8 cellular contexts compared by ENCODE assay signal in the genomic region with DNA sequence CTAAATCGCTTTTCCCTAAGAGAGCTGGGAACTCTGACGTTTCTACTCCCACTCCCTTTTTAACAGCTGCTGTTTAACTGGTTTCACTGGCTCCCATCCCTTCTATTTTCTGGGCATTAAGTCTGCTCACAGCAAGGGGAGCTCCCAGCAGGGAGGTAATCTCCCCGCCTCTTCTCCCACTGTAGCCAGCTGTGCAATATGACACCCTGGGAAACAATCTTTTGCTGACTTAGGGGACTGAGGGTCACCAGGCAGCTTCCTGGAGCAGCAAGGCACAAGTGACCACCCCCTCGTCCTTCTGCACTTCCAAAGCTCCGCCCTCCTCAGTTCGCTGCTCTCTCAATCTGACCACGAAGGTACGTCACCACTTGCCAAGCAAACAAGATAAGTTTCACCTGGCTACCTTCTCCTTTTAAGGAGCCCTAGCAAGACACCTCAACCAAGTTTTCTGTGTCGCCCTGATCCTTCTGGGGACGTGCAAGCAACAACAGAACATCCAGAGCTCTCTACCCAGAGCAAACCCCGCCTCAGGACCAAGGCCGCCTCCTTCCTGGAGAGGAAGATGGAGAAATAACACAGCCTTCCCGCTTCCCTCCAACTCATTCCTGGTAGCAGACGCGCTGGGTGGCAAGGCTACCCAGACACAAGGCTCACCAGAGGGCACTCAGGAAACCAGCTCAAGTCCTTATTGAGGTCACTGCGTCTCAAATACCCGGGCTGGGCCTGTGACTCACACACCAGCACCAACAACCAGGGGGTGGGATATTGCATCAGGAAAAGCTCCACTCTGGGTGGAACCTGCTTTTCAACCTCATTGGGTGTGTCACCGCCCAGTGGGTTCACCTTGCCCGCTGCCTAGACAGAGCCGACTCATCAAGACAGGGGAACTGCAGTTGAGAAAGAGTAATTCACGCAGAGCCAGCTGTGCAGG.
DNase-seq lines count a peak whose midpoint lies in the region; ATAC-seq and TF ChIP-seq lines count a peak whose summit lies in the region.

No MANE protein-coding gene starts in this region.

- no peak for TF ChIP-seq EP300 in gastroesophageal sphincter (IDR thresholded peaks at IDR 0.05)

- ATAC-seq in gastroesophageal sphincter: peak; percentile 86

- TF ChIP-seq POLR2A in gastroesophageal sphincter (IDR thresholded peaks at IDR 0.05): no peak

- H3K36me3 Mint-ChIP-seq in osteocyte (ENCODE audit: unreplicated experiment) (peaks cover 3% of the 10 kb centered on the region), type B pancreatic cell (peaks cover 9% of the 10 kb centered on the region)

- H3K9me3 Mint-ChIP-seq in osteocyte (ENCODE audit: unreplicated experiment) (no peaks in the 10 kb centered on the region), type B pancreatic cell (no peaks in the 10 kb centered on the region)

- WGBS in gastroesophageal sphincter (ENCODE audit: low coverage in 1 of 2), 2 donors: 21 to 31% methylated on average over 6 to 7 of the region's 21 CpGs

- no peaks in the 10 kb centered on the region for H3K27me3 ChIP-seq in HL-60 (ENCODE audit: insufficient read depth, poor library complexity, severe bottlenecking)
- no peaks in the 10 kb centered on the region for H3K27me3 ChIP-seq in gastroesophageal sphincter

- TF ChIP-seq CTCF in HL-60 (IDR thresholded peaks at IDR 0.05; ENCODE audit: insufficient read depth, low read length): no peak
- TF ChIP-seq CTCF in gastroesophageal sphincter (IDR thresholded peaks at IDR 0.05): no peak
- TF ChIP-seq CTCF in osteocyte (IDR thresholded peaks at IDR 0.05): no peak
- no peak for TF ChIP-seq CTCF in type B pancreatic cell (conservative IDR thresholded peaks at IDR 0.05)

- peak overlapping the region; percentile 66 for H3K4me3 Mint-ChIP-seq in osteocyte (ENCODE audit: unreplicated experiment)
- H3K4me3 Mint-ChIP-seq in type B pancreatic cell: peak overlapping the region; percentile 78

- H3K9me3 ChIP-seq in gastroesophageal sphincter: no peaks in the 10 kb centered on the region

- H3K4me1 ChIP-seq in gastroesophageal sphincter: peaks cover 2 to 100% (median 42%) of the 10 kb centered on the region in 3 donors

- H3K4me1 Mint-ChIP-seq in osteocyte (ENCODE audit: unreplicated experiment) (peaks cover 85% of the 10 kb centered on the region), type B pancreatic cell (ENCODE audit: unreplicated experiment) (peaks cover 68% of the 10 kb centered on the region)

- DNase-seq in GM03348 (ENCODE audit: low spot score) (peak; percentile 89), HL-60 (ENCODE audit: low read depth in 1 of 2, low spot score in 1 of 2) (peak; percentile 85 to 92), RKO (ENCODE audit: low spot score) (peak; percentile 72), osteocyte (ENCODE audit: extremely low spot score, unreplicated experiment) (peak; percentile 89), type B pancreatic cell (ENCODE audit: extremely low spot score, unreplicated experiment) (no peak), NCI-H1048 (lab: John Stamatoyannopoulos, UW) (no peak)
- peak; percentile 73 for DNase-seq in activated effector memory CD4-positive, alpha-beta T cell treated with Interleukin-2 at 50 U/mL for 16 hours

- peak overlapping the region; percentile 96 for H3K27ac Mint-ChIP-seq in osteocyte (ENCODE audit: unreplicated experiment)
- peak overlapping the region; percentile 99 for H3K27ac Mint-ChIP-seq in type B pancreatic cell

- no peaks in the 10 kb centered on the region for H3K27me3 Mint-ChIP-seq in osteocyte (ENCODE audit: unreplicated experiment)
- H3K27me3 Mint-ChIP-seq in type B pancreatic cell: no peaks in the 10 kb centered on the region

- peaks cover 0 to 6% of the 10 kb centered on the region in 2 donors for H3K36me3 ChIP-seq in gastroesophageal sphincter

- 0 out of 2 replicates have a peak overlapping the region, but pooled peaks have one; percentile 6 for H3K27ac ChIP-seq in HL-60 (replicated peaks)
- peak overlapping the region in 3 of 4 donors; percentile 62 to 80 (median 70) for H3K27ac ChIP-seq in gastroesophageal sphincter

- H3K4me3 ChIP-seq in HL-60 (replicated peaks; ENCODE audit: insufficient read depth, low read length) (no peak overlapping the region), gastroesophageal sphincter (no peak overlapping the region)

Comparison
In these comparisons a context has a peak if more than half of its experiments do, and no peak if none do; other contexts are left out.
1. DNase-seq: peak in GM03348 (single experiment), HL-60 (2 of 2), RKO (single experiment), activated effector memory CD4-positive, alpha-beta T cell treated with Interleukin-2 at 50 U/mL for 16 hours (single experiment) and osteocyte (single experiment); none in type B pancreatic cell (single experiment) and NCI-H1048 (single experiment).